Comparison of ENCODE assay signal across 1 cellular context in the genomic region with DNA sequence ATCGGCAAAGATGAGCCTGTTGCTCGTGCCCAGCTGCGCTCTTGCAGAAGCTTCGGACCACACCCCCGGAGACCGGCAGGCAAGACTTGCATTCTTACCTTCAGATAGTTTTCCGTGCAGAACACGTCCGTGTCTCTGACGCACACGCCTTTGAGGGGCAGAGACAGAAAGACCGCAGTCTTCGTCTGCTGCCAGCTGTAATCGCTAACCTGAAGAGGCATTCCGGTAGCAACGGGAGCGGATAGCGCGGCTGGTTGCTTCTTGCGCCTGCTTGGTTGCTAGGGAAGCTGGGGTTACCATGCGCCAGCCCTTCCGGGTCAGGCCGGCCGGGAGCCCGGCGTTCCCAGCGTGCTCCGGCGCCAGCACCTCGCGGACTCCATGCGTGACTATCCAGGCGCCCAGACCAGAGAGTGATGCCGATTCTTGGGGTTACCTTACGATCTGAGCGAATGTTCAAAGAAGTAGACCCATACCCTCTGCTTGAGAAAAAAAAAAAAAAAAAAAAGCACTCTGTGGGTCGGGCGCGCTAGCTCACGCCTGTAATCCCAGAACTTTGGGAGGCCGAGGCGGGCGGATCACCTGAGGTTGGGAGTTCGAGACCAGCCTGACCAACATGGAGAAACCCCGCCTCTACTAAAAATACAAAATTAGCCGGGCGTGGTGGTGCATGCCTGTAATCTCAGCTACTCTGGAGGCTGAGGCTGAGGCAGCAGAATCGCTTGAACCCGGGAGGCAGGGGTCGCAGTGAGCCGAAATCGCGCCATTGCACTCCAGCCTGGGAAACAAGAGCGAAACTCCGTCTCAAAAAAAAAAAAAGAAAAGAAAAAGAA.
TF ChIP-seq lines count a peak whose summit lies in the region.

No MANE protein-coding gene starts in this region.

TF ChIP-seq in GM12878, 131 proteins besides CTCF, POLR2A, EP300 and RAD21 (continued from another document):
- TF ChIP-seq, protein P1, sequence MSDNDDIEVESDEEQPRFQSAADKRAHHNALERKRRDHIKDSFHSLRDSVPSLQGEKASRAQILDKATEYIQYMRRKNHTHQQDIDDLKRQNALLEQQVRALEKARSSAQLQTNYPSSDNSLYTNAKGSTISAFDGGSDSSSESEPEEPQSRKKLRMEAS (IDR thresholded peaks at IDR 0.05; ENCODE audit: low read depth, low read length): peak; percentile 75
- peak; percentile 70 for TF ChIP-seq ZBTB40 (IDR thresholded peaks at IDR 0.05; ENCODE audit: borderline replicate concordance)
- TF ChIP-seq MXI1 (IDR thresholded peaks at IDR 0.05; ENCODE audit: low read depth, low read length): peak; percentile 57
- 0 out of 2 replicates have a peak, but pooled peaks have one; percentile 39 for TF ChIP-seq TBL1XR1 (IDR thresholded peaks at IDR 0.05; ENCODE audit: low read depth, low read length)
- peak; percentile 15; the same call in 1 of the 2 replicates for TF ChIP-seq IRF4 (IDR thresholded peaks at IDR 0.05; ENCODE audit: low read depth, low read length)
- peak; percentile 12; the same call in 1 of the 2 replicates for TF ChIP-seq NR2F1 (conservative IDR thresholded peaks at IDR 0.05)
TF ChIP-seq in GM12878: peak in this region for 18; not testable (repeated sequence) for 113.
